In the genomic region with DNA sequence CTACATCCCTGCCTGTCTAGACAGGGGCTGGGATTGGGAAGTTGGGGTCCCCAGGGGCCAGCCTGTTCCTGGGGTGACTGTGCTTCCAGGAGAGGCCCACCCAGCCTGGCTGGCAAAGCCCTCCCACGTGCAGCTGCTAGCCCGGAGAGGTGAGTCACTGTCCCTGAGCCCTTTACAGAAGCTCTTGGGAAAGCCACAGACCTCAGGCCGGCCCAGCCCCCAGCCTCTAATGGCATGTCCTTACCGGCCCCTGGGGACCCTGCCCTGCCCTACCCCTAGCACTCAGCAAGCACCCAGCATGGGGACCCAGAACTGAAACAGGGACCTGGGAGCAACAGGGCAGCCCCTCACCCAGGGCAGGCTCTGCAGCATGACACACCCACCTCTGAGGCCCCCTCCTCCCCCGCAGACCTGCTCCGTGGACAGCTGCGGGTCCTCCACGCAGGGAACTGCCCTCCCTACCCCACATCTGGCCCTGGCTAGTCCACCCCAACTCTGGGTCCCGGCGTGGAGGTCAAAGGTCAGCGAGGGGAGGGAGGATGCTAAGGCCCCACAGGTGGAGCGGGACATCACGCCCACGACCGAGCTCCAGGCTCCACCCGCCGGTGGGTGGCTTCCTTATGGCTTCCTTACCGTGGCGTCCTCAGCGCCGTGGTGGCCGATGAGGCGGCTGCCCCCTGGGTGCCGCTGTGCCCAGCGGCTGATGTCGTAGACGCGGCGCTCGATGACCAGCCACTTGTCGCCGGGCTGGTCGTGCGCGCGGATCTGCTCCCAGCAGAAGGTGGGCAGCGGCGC, we compare ENCODE assay signal across 8 cellular contexts. TPM values are rescaled to one million over a fixed set of nuclear protein-coding genes. Genes with fewer than 3 reads are reported as not detected.
DNase-seq lines count a peak whose midpoint lies in the region; ATAC-seq, FAIRE-seq and TF ChIP-seq lines count a peak whose summit lies in the region.

No MANE protein-coding gene starts in this region.

- DNase-seq in HTR-8/SVneo (ENCODE audit: insufficient read length, low spot score) (peak; percentile 68), chondrocyte (ENCODE audit: low spot score) (no peak), left colon (peak; percentile 43 to 62), medulla oblongata (ENCODE audit: extremely low spot score) (no peak)
- DNase-seq in T-helper 2 cell treated with Interferon-gamma antibody and Interleukin-4, amounts not matched to agents 5 μg/mL and 100 μg/mL, for 36 hours (ENCODE audit: low spot score) = peak; percentile 30

- no peaks in the 10 kb centered on the region for H3K36me3 Mint-ChIP-seq in T-helper 2 cell treated with Interferon-gamma antibody and Interleukin-4, amounts not matched to agents 5 μg/mL and 100 μg/mL, for 36 hours (ENCODE audit: low read depth)
- H3K36me3 Mint-ChIP-seq in chondrocyte (ENCODE audit: low read depth) = peaks cover 5% of the 10 kb centered on the region
- peaks cover 14% of the 10 kb centered on the region for H3K36me3 Mint-ChIP-seq in stimulated activated memory B cell treated with anti-CD40 and anti-IgM and Interleukin-4, amounts not matched to agents 10 μg/mL and 1 μg/mL and 100 μg/mL, for 72 hours

- peak overlapping the region; percentile 76 for H3K27ac ChIP-seq in C4-2B

- peaks cover 2% of the 10 kb centered on the region for H3K4me1 Mint-ChIP-seq in T-helper 2 cell treated with Interferon-gamma antibody and Interleukin-4, amounts not matched to agents 5 μg/mL and 100 μg/mL, for 36 hours (ENCODE audit: low read depth)
- peaks cover 58% of the 10 kb centered on the region for H3K4me1 Mint-ChIP-seq in chondrocyte (ENCODE audit: low read depth)
- peaks cover 41% of the 10 kb centered on the region for H3K4me1 Mint-ChIP-seq in stimulated activated memory B cell treated with anti-CD40 and anti-IgM and Interleukin-4, amounts not matched to agents 10 μg/mL and 1 μg/mL and 100 μg/mL, for 72 hours

- ATAC-seq in GM19351 (IDR thresholded peaks at IDR 0.05; ENCODE audit: unreplicated experiment) (peak; percentile 32), left colon (peak; percentile 27)
- ATAC-seq in stimulated activated memory B cell treated with anti-CD40 and anti-IgM and Interleukin-4, amounts not matched to agents 10 μg/mL and 1 μg/mL and 100 μg/mL, for 72 hours = peak; percentile 22

- TF ChIP-seq CTCF in C4-2B (conservative IDR thresholded peaks at IDR 0.05) (no peak; the same call in 1 of the 2 replicates), chondrocyte (IDR thresholded peaks at IDR 0.05) (peak; percentile 57)

- no peak for FAIRE-seq in HTR-8/SVneo (lab: Jason Lieb, UNC)

- no peaks in the 10 kb centered on the region for H3K9me3 Mint-ChIP-seq in T-helper 2 cell treated with Interferon-gamma antibody and Interleukin-4, amounts not matched to agents 5 μg/mL and 100 μg/mL, for 36 hours
- H3K9me3 Mint-ChIP-seq in chondrocyte (ENCODE audit: low read depth) = no peaks in the 10 kb centered on the region
- H3K9me3 Mint-ChIP-seq in stimulated activated memory B cell treated with anti-CD40 and anti-IgM and Interleukin-4, amounts not matched to agents 10 μg/mL and 1 μg/mL and 100 μg/mL, for 72 hours = peaks cover 4% of the 10 kb centered on the region

- peaks cover 5% of the 10 kb centered on the region for H3K27me3 Mint-ChIP-seq in T-helper 2 cell treated with Interferon-gamma antibody and Interleukin-4, amounts not matched to agents 5 μg/mL and 100 μg/mL, for 36 hours (ENCODE audit: low read depth)
- no peaks in the 10 kb centered on the region for H3K27me3 Mint-ChIP-seq in chondrocyte (ENCODE audit: low read depth)
- no peaks in the 10 kb centered on the region for H3K27me3 Mint-ChIP-seq in stimulated activated memory B cell treated with anti-CD40 and anti-IgM and Interleukin-4, amounts not matched to agents 10 μg/mL and 1 μg/mL and 100 μg/mL, for 72 hours

- H3K27ac Mint-ChIP-seq in T-helper 2 cell treated with Interferon-gamma antibody and Interleukin-4, amounts not matched to agents 5 μg/mL and 100 μg/mL, for 36 hours = no peak overlapping the region
- H3K27ac Mint-ChIP-seq in chondrocyte (ENCODE audit: unreplicated experiment) = peak overlapping the region; percentile 87
- H3K27ac Mint-ChIP-seq in stimulated activated memory B cell treated with anti-CD40 and anti-IgM and Interleukin-4, amounts not matched to agents 10 μg/mL and 1 μg/mL and 100 μg/mL, for 72 hours = peak overlapping the region; percentile 84

- H3K4me3 Mint-ChIP-seq in T-helper 2 cell treated with Interferon-gamma antibody and Interleukin-4, amounts not matched to agents 5 μg/mL and 100 μg/mL, for 36 hours = peak overlapping the region; percentile 88
- peak overlapping the region; percentile 84 for H3K4me3 Mint-ChIP-seq in chondrocyte (ENCODE audit: unreplicated experiment)
- H3K4me3 Mint-ChIP-seq in stimulated activated memory B cell treated with anti-CD40 and anti-IgM and Interleukin-4, amounts not matched to agents 10 μg/mL and 1 μg/mL and 100 μg/mL, for 72 hours = peak overlapping the region; percentile 83

- intact Hi-C loops in left colon (cut with DNase I, micrococcal nuclease) = loop anchor here in 1 of 2 donors (10.0 kb wide), 2 partner anchors 86 to 194 kb away; no protein-coding TSS in a partner anchor

RNA-seq across cellular contexts. Expression of gene FADS3, which starts 0.6 kb away (rescaled TPM):
- 206 to 263 TPM (median 255 TPM) in 3 replicates for total RNA-seq in chondrocyte
- total RNA-seq in left colon = 10 to 100 TPM in 1 of 2 donors, 1 to 10 TPM in 1; 6.9 to 18.7 TPM

RNA-seq across cellular contexts. Expression of gene RAB3IL1, which starts 26.6 kb away (rescaled TPM):
- total RNA-seq in chondrocyte (9.7 to 24.7 TPM (median 24.1 TPM) in 3 replicates), left colon (1 to 10 TPM; 3.1 to 7.0 TPM)

RNA-seq across cellular contexts. Expression of gene BEST1, which starts 59.4 kb away (rescaled TPM):
- total RNA-seq in chondrocyte (1.3 to 4.5 TPM (median 2.8 TPM) in 3 replicates), left colon (1 to 10 TPM in 1 of 2 donors, under 1 TPM in 1; 0.64 to 1.6 TPM)

Comparison
In these comparisons a context has a peak if more than half of its experiments do, and no peak if none do; other contexts are left out.
1. DNase-seq: peak in HTR-8/SVneo (single experiment), T-helper 2 cell treated with Interferon-gamma antibody and Interleukin-4, amounts not matched to agents 5 μg/mL and 100 μg/mL, for 36 hours (single experiment) and left colon (2 of 2); none in chondrocyte (single experiment) and medulla oblongata (single experiment).
2. RNA of gene FADS3, which starts 0.6 kb away (total RNA-seq): 206 to 263 TPM in chondrocyte; 6.9 to 18.7 TPM in left colon; every median in the first group is over 10 times any median in the second.
3. Peak in every context shown above with its lines, with median percentiles within 50 percentile points of each other: ATAC-seq and H3K4me3 Mint-ChIP-seq.